In genomic region chr10:113524120-113524519, GRCh38 we compare ENCODE assay signal across 2 cellular contexts.
TF ChIP-seq lines count a peak whose summit lies in the region.

No MANE protein-coding gene starts in this region.

TF ChIP-seq in K562, 482 proteins besides CTCF, POLR2A, EP300 and RAD21 (continued from another document and continues in another):
- TF ChIP-seq CC2D1A (IDR thresholded peaks at IDR 0.05), result no peak
- TF ChIP-seq ZNF184 (CRISPR knock-in tag; IDR thresholded peaks at IDR 0.05), result no peak
- TF ChIP-seq TRIM24 (IDR thresholded peaks at IDR 0.05), result no peak
- no peak for TF ChIP-seq ZNF695 (CRISPR knock-in tag; IDR thresholded peaks at IDR 0.05)
- TF ChIP-seq ZNF197 (CRISPR knock-in tag; IDR thresholded peaks at IDR 0.05; ENCODE audit: low read depth), result no peak
- TF ChIP-seq, protein P1, sequence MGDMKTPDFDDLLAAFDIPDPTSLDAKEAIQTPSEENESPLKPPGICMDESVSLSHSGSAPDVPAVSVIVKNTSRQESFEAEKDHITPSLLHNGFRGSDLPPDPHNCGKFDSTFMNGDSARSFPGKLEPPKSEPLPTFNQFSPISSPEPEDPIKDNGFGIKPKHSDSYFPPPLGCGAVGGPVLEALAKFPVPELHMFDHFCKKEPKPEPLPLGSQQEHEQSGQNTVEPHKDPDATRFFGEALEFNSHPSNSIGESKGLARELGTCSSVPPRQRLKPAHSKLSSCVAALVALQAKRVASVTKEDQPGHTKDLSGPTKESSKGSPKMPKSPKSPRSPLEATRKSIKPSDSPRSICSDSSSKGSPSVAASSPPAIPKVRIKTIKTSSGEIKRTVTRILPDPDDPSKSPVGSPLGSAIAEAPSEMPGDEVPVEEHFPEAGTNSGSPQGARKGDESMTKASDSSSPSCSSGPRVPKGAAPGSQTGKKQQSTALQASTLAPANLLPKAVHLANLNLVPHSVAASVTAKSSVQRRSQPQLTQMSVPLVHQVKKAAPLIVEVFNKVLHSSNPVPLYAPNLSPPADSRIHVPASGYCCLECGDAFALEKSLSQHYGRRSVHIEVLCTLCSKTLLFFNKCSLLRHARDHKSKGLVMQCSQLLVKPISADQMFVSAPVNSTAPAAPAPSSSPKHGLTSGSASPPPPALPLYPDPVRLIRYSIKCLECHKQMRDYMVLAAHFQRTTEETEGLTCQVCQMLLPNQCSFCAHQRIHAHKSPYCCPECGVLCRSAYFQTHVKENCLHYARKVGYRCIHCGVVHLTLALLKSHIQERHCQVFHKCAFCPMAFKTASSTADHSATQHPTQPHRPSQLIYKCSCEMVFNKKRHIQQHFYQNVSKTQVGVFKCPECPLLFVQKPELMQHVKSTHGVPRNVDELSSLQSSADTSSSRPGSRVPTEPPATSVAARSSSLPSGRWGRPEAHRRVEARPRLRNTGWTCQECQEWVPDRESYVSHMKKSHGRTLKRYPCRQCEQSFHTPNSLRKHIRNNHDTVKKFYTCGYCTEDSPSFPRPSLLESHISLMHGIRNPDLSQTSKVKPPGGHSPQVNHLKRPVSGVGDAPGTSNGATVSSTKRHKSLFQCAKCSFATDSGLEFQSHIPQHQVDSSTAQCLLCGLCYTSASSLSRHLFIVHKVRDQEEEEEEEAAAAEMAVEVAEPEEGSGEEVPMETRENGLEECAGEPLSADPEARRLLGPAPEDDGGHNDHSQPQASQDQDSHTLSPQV (IDR thresholded peaks at IDR 0.05), result no peak
- 0 out of 2 replicates have a peak, but pooled peaks have one; percentile 15 for TF ChIP-seq TEAD4 (IDR thresholded peaks at IDR 0.05; ENCODE audit: low read length)
- TF ChIP-seq TEAD4 (CRISPR knock-in tag; IDR thresholded peaks at IDR 0.05; ENCODE audit: borderline replicate concordance), result no peak
- peak; percentile 78 for TF ChIP-seq USF2 (CRISPR knock-in tag; IDR thresholded peaks at IDR 0.05)
- no peak for TF ChIP-seq MXI1 (IDR thresholded peaks at IDR 0.05; ENCODE audit: low read depth, low read length)
- 0 out of 2 replicates have a peak, but pooled peaks have one; percentile 43 for TF ChIP-seq USF1 (CRISPR knock-in tag; IDR thresholded peaks at IDR 0.05)
- no peak for TF ChIP-seq ZNF512 (tag; IDR thresholded peaks at IDR 0.05)
- 0 out of 2 replicates have a peak, but pooled peaks have one; percentile 31 for TF ChIP-seq RAD51 (IDR thresholded peaks at IDR 0.05; ENCODE audit: borderline replicate concordance, low read depth)
- no peak for TF ChIP-seq ZNF445 (CRISPR knock-in tag; IDR thresholded peaks at IDR 0.05; ENCODE audit: low read depth)
- TF ChIP-seq, protein P2, sequence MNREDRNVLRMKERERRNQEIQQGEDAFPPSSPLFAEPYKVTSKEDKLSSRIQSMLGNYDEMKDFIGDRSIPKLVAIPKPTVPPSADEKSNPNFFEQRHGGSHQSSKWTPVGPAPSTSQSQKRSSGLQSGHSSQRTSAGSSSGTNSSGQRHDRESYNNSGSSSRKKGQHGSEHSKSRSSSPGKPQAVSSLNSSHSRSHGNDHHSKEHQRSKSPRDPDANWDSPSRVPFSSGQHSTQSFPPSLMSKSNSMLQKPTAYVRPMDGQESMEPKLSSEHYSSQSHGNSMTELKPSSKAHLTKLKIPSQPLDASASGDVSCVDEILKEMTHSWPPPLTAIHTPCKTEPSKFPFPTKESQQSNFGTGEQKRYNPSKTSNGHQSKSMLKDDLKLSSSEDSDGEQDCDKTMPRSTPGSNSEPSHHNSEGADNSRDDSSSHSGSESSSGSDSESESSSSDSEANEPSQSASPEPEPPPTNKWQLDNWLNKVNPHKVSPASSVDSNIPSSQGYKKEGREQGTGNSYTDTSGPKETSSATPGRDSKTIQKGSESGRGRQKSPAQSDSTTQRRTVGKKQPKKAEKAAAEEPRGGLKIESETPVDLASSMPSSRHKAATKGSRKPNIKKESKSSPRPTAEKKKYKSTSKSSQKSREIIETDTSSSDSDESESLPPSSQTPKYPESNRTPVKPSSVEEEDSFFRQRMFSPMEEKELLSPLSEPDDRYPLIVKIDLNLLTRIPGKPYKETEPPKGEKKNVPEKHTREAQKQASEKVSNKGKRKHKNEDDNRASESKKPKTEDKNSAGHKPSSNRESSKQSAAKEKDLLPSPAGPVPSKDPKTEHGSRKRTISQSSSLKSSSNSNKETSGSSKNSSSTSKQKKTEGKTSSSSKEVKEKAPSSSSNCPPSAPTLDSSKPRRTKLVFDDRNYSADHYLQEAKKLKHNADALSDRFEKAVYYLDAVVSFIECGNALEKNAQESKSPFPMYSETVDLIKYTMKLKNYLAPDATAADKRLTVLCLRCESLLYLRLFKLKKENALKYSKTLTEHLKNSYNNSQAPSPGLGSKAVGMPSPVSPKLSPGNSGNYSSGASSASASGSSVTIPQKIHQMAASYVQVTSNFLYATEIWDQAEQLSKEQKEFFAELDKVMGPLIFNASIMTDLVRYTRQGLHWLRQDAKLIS (CRISPR knock-in tag; IDR thresholded peaks at IDR 0.05), result no peak
- TF ChIP-seq SOX6 (IDR thresholded peaks at IDR 0.05), result no peak

TF ChIP-seq in HepG2, 621 proteins besides CTCF, POLR2A, EP300 and RAD21:
- TF ChIP-seq USF2 (IDR thresholded peaks at IDR 0.05; ENCODE audit: low read depth, low read length), result 0 out of 2 replicates have a peak, but pooled peaks have one; percentile 31
- peak; percentile 62; the same call in 1 of the 2 replicates for TF ChIP-seq USF2 (CRISPR knock-in tag; IDR thresholded peaks at IDR 0.05; ENCODE audit: borderline replicate concordance)
- TF ChIP-seq DDIT3 (CRISPR knock-in tag; IDR thresholded peaks at IDR 0.05), result no peak
- TF ChIP-seq RXRA (CRISPR knock-in tag; IDR thresholded peaks at IDR 0.05), result no peak
- TF ChIP-seq ZNF569 (CRISPR knock-in tag; IDR thresholded peaks at IDR 0.05; ENCODE audit: borderline replicate concordance), result no peak
- 0 out of 2 replicates have a peak, but pooled peaks have one; percentile 17 for TF ChIP-seq STAG1 (CRISPR knock-in tag; IDR thresholded peaks at IDR 0.05)
- TF ChIP-seq FOXA3 (CRISPR knock-in tag; IDR thresholded peaks at IDR 0.05), result no peak
- no peak for TF ChIP-seq FOXP1 (IDR thresholded peaks at IDR 0.05)
- no peak for TF ChIP-seq FOXP1 (CRISPR knock-in tag; IDR thresholded peaks at IDR 0.05)
- no peak for TF ChIP-seq FIP1L1 (IDR thresholded peaks at IDR 0.05; ENCODE audit: borderline replicate concordance, insufficient read depth, low read depth, low read length)
- TF ChIP-seq, protein P3, sequence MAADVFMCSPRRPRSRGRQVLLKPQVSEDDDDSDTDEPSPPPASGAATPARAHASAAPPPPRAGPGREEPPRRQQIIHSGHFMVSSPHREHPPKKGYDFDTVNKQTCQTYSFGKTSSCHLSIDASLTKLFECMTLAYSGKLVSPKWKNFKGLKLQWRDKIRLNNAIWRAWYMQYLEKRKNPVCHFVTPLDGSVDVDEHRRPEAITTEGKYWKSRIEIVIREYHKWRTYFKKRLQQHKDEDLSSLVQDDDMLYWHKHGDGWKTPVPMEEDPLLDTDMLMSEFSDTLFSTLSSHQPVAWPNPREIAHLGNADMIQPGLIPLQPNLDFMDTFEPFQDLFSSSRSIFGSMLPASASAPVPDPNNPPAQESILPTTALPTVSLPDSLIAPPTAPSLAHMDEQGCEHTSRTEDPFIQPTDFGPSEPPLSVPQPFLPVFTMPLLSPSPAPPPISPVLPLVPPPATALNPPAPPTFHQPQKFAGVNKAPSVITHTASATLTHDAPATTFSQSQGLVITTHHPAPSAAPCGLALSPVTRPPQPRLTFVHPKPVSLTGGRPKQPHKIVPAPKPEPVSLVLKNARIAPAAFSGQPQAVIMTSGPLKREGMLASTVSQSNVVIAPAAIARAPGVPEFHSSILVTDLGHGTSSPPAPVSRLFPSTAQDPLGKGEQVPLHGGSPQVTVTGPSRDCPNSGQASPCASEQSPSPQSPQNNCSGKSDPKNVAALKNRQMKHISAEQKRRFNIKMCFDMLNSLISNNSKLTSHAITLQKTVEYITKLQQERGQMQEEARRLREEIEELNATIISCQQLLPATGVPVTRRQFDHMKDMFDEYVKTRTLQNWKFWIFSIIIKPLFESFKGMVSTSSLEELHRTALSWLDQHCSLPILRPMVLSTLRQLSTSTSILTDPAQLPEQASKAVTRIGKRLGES (CRISPR knock-in tag; IDR thresholded peaks at IDR 0.05; ENCODE audit: borderline replicate concordance), result no peak
- TF ChIP-seq REXO4 (CRISPR knock-in tag; IDR thresholded peaks at IDR 0.05; ENCODE audit: borderline replicate concordance), result no peak
